In the genomic region with DNA sequence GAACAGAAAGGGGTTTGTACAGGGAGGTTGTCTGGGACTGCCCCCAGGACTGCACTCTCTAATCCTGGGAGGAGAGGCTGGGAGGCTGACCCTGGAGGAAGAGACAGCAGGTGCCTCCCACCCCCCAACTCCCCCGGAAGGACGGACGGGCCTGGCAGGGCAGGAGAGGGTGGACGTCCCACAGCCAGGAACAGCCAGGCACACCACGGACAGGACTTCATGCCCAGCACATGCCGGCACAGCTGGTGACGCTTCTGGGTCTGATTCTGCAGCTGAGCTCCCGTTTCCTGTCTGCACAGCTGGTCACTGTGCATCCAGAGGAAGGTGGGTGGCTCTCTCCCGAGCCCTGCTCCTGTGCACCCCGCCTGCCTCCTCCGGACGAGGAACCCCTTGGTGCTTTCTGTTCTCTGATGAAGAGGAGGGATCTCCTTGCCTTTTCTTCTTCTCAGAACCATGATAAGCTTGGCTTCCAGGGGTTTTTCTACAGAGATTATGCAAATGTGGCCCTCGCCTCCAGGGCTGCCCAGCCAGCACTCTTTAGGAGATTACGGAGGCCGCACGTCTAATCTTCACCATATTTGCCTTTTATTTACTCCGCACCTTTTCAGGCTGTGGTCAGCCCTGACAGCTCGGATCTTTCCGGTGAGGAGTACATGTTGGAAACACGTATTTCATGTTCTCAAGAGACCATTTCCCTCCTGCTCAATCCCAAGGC, we compare ENCODE assay signal across 1 cellular context.
TF ChIP-seq lines count a peak whose summit lies in the region.

No MANE protein-coding gene starts in this region.

TF ChIP-seq in SK-N-SH, 30 proteins besides CTCF, POLR2A, EP300 and RAD21 (continued from another document):
- TF ChIP-seq, protein P1, sequence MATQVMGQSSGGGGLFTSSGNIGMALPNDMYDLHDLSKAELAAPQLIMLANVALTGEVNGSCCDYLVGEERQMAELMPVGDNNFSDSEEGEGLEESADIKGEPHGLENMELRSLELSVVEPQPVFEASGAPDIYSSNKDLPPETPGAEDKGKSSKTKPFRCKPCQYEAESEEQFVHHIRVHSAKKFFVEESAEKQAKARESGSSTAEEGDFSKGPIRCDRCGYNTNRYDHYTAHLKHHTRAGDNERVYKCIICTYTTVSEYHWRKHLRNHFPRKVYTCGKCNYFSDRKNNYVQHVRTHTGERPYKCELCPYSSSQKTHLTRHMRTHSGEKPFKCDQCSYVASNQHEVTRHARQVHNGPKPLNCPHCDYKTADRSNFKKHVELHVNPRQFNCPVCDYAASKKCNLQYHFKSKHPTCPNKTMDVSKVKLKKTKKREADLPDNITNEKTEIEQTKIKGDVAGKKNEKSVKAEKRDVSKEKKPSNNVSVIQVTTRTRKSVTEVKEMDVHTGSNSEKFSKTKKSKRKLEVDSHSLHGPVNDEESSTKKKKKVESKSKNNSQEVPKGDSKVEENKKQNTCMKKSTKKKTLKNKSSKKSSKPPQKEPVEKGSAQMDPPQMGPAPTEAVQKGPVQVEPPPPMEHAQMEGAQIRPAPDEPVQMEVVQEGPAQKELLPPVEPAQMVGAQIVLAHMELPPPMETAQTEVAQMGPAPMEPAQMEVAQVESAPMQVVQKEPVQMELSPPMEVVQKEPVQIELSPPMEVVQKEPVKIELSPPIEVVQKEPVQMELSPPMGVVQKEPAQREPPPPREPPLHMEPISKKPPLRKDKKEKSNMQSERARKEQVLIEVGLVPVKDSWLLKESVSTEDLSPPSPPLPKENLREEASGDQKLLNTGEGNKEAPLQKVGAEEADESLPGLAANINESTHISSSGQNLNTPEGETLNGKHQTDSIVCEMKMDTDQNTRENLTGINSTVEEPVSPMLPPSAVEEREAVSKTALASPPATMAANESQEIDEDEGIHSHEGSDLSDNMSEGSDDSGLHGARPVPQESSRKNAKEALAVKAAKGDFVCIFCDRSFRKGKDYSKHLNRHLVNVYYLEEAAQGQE (IDR thresholded peaks at IDR 0.05; ENCODE audit: low read depth, low read length): no peak
- TF ChIP-seq, protein P2, sequence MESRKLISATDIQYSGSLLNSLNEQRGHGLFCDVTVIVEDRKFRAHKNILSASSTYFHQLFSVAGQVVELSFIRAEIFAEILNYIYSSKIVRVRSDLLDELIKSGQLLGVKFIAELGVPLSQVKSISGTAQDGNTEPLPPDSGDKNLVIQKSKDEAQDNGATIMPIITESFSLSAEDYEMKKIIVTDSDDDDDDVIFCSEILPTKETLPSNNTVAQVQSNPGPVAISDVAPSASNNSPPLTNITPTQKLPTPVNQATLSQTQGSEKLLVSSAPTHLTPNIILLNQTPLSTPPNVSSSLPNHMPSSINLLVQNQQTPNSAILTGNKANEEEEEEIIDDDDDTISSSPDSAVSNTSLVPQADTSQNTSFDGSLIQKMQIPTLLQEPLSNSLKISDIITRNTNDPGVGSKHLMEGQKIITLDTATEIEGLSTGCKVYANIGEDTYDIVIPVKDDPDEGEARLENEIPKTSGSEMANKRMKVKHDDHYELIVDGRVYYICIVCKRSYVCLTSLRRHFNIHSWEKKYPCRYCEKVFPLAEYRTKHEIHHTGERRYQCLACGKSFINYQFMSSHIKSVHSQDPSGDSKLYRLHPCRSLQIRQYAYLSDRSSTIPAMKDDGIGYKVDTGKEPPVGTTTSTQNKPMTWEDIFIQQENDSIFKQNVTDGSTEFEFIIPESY (IDR thresholded peaks at IDR 0.05; ENCODE audit: borderline replicate concordance, low read depth): no peak
- TF ChIP-seq MEF2A (IDR thresholded peaks at IDR 0.05; ENCODE audit: borderline replicate concordance, low read depth) (no peak), EZH2phosphoT487 (IDR thresholded peaks at IDR 0.05; ENCODE audit: borderline replicate concordance, low read depth) (no peak), NFIC (IDR thresholded peaks at IDR 0.05; ENCODE audit: borderline replicate concordance) (no peak), FOXM1 (IDR thresholded peaks at IDR 0.05; ENCODE audit: low read depth) (no peak), TEAD4 (IDR thresholded peaks at IDR 0.05; ENCODE audit: borderline replicate concordance, insufficient read depth) (no peak)
